In genomic region chr17:41647940-41648410, GRCh38 we compare ENCODE assay signal across 8 cellular contexts. TPM values are rescaled to one million over a fixed set of nuclear protein-coding genes. Genes with fewer than 3 reads are reported as not detected.
DNase-seq lines count a peak whose midpoint lies in the region; ATAC-seq, FAIRE-seq and TF ChIP-seq lines count a peak whose summit lies in the region.

No MANE protein-coding gene starts in this region.

- no peaks in the 10 kb centered on the region for H3K27me3 ChIP-seq in BE2C

- DNase-seq in BE2C (peak; percentile 91), H4 (ENCODE audit: low spot score) (peak; percentile 63), NCI-H345 (lab: John Stamatoyannopoulos, UW) (peak; percentile 83), cerebellum (ENCODE audit: low spot score) (peak; percentile 90), kidney (peak; percentile 95)
- peak; percentile 90 to 94 for DNase-seq in activated CD4-positive, alpha-beta T cell treated with anti-CD3 and anti-CD28 coated beads for 24 hours (ENCODE audit: low read depth in 2 of 2)
- DNase-seq in stimulated activated CD4-positive, alpha-beta T cell treated with anti-CD3 and anti-CD28 coated beads, Interleukin-15, amount 100 ng/mL, for 24 hours: peak; percentile 94

- intact Hi-C loops in kidney (cut with DNase I): loop anchor here (10.0 kb wide), 1 partner anchor 743 kb away; no protein-coding TSS in a partner anchor

- TF ChIP-seq CTCF in BE2C (IDR thresholded peaks at IDR 0.05; ENCODE audit: low read depth, low read length) (peak; percentile 86), kidney (IDR thresholded peaks at IDR 0.05; ENCODE audit: borderline replicate concordance, extremely low read depth, insufficient read depth) (peak; percentile 96)

- FAIRE-seq in kidney (lab: Jason Lieb, UNC): no peak

- ATAC-seq in GM21717 (IDR thresholded peaks at IDR 0.05; ENCODE audit: unreplicated experiment): no peak

- H3K27ac ChIP-seq in kidney (ENCODE audit: low read depth in 2 of 2, low read length in 2 of 2): peak overlapping the region in 1 of 2 donors; percentile 28

- H3K4me3 ChIP-seq in BE2C (ENCODE audit: low read depth, low read length): peak overlapping the region; percentile 71
- H3K4me3 ChIP-seq in kidney (ENCODE audit: low read length in 2 of 2): peak overlapping the region; percentile 36 to 53

- no peaks in the 10 kb centered on the region for H3K9me3 ChIP-seq in BE2C
- H3K9me3 ChIP-seq in kidney (ENCODE audit: control insufficient read depth in 1 of 2, low read length in 2 of 2): no peaks in the 10 kb centered on the region

- H3K36me3 ChIP-seq in BE2C: no peaks in the 10 kb centered on the region
- no peaks in the 10 kb centered on the region for H3K36me3 ChIP-seq in kidney (ENCODE audit: control insufficient read depth in 1 of 2, insufficient read depth in 2 of 2, low read length in 2 of 2)

- peak overlapping the region; percentile 37 to 51 for H3K9ac ChIP-seq in kidney (ENCODE audit: low read length in 2 of 2)

- H3K4me1 ChIP-seq in BE2C: peaks cover 5% of the 10 kb centered on the region
- peaks cover 17 to 29% of the 10 kb centered on the region in 2 donors for H3K4me1 ChIP-seq in kidney (ENCODE audit: control insufficient read depth in 1 of 2, insufficient read depth in 1 of 2, low read depth in 1 of 2, low read length in 2 of 2)

RNA-seq across cellular contexts. Expression of gene KRT17, which starts 23.6 kb away (rescaled TPM):
- polyA plus RNA-seq in BE2C (2012; ENCODE audit: insufficient read depth, insufficient read length, low read depth): not detected
- total RNA-seq in H4 (2014; rRNA removed; shearing (Covaris generic)): 81.4 and 83.8 TPM in 2 replicates
- total RNA-seq in cerebellum (0.27 TPM), kidney (11.1 TPM)
- 5.5 TPM for polyA plus RNA-seq in kidney (ENCODE audit: insufficient read depth, low read depth, low replicate concordance)

RNA-seq across cellular contexts. Expression of gene KRT16, which starts 35.4 kb away (rescaled TPM):
- not detected for polyA plus RNA-seq in BE2C (2012; ENCODE audit: insufficient read depth, insufficient read length, low read depth)
- total RNA-seq in H4 (2014; rRNA removed; shearing (Covaris generic)): 2.5 and 3.2 TPM in 2 replicates
- total RNA-seq in cerebellum (not detected), kidney (3.1 TPM)
- polyA plus RNA-seq in kidney (ENCODE audit: insufficient read depth, low read depth, low replicate concordance): not detected

RNA-seq across cellular contexts. Expression of gene EIF1, which starts 40.7 kb away (rescaled TPM):
- polyA plus RNA-seq in BE2C (2012; ENCODE audit: insufficient read depth, insufficient read length, low read depth): 2,463 TPM
- 86.6 and 90.0 TPM in 2 replicates for total RNA-seq in H4 (2014; rRNA removed; shearing (Covaris generic))
- total RNA-seq in cerebellum (79.5 TPM), kidney (842 TPM)
- 1,166 TPM for polyA plus RNA-seq in kidney (ENCODE audit: insufficient read depth, low read depth, low replicate concordance)
